In the genomic region with DNA sequence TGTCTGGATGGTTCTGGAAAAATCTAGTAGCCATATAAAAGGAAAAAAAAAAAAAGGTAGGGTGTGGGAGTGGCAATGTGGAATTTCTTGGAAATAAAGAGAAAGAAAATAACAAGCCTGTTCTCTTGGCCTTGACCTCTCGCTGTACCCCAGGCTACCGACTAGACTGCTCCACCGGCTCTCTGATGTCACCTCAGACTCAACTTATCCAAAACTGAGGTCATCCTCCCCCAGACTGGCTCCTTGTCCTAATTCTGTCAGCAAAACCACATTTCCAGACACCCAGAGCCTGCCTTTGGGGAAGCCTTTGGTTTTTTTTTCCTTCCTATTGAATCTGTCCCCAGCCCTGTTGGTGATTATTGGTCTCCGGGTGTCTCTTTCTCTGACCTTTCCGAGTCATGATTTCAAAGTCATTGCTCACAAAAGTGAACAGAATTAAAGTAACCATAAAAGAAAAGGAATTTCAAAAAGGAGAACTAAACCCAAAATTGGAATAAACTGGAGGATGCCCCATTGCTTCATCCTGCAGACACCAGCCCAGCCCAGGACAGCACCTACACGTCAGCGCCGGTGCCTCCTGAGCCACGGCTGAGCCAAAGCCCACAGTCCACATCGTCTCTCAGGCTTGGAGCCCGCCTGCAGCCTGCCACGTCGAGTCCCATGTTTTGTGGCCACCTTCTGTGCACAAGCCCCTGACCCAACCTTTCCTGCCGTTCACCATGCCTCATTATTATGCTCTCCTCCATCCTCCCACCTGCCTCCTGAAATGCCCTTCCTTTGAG, we compare ENCODE assay signal across 32 cellular contexts.
DNase-seq lines count a peak whose midpoint lies in the region; ATAC-seq and TF ChIP-seq lines count a peak whose summit lies in the region.
"Had no signal": no experiment of that assay in that cellular context is flagged by ENCODE, and none has a peak within 500 bp of the region (broad histone marks: within the 10 kb centered on the region; RNA-seq: fewer than 3 reads in every experiment).

No MANE protein-coding gene starts in this region.

- peaks cover 8% of the 10 kb centered on the region for H3K36me3 Mint-ChIP-seq in nephron progenitor cell (ENCODE audit: low read depth)
- no peaks in the 10 kb centered on the region for H3K36me3 Mint-ChIP-seq in activated T-cell treated with anti-CD3 and anti-CD28 coated beads, Interleukin-2, amount 50 U/mL, for 4 hours (ENCODE audit: insufficient read depth)
- H3K36me3 Mint-ChIP-seq in natural killer cell treated with Interleukin-12 subunit alpha and Interleukin-12 subunit beta and Interleukin-15 and Interleukin-18, amount 100 ng/mL, for 72 hours, result peaks cover 7% of the 10 kb centered on the region
- H3K36me3 Mint-ChIP-seq: activated naive CD4-positive, alpha-beta T cell treated with anti-CD3 and anti-CD28 coated beads, Interleukin-2, amount 10 ng/mL, durations not matched to agents 7 days and 5 days; brain; CD14-positive monocyte; neural progenitor cell had no signal

- intact Hi-C loops in Right ventricle myocardium inferior (cut with DNase I), result no loop called here
- intact Hi-C loops in cardiac septum (cut with DNase I), result loop anchor here (2.0 kb wide), 1 partner anchor 45 kb away; no protein-coding TSS in a partner anchor
- intact Hi-C loops in left ventricle myocardium superior (cut with micrococcal nuclease), result no loop called here
- intact Hi-C loops in upper lobe of right lung (cut with DNase I), result no loop called here

- peak overlapping the region; percentile 62 for H3K27ac Mint-ChIP-seq in nephron progenitor cell
- no peak overlapping the region for H3K27ac Mint-ChIP-seq in natural killer cell treated with Interleukin-12 subunit alpha and Interleukin-12 subunit beta and Interleukin-15 and Interleukin-18, amount 100 ng/mL, for 72 hours
- H3K27ac Mint-ChIP-seq: activated CD4-positive, alpha-beta memory T cell treated with anti-CD3 and anti-CD28 coated beads, Interleukin-2, amount 10 ng/mL, durations not matched to agents 7 days and 5 days; activated naive CD4-positive, alpha-beta T cell treated with anti-CD3 and anti-CD28 coated beads, Interleukin-2, amount 10 ng/mL, durations not matched to agents 7 days and 5 days; activated T-helper 1 cell treated with anti-CD3 and anti-CD28 coated beads, Interleukin-12 subunit alpha, Interleukin-12 subunit beta, Interleukin-2, Interleukin-4 antibody, amounts not matched to agents 30 ng/mL and 10 ng/mL and 1 ng/mL, durations not matched to agents 14 hours and 24 hours and 36 hours; CD14-positive monocyte; neural progenitor cell had no signal

- H3K4me1 ChIP-seq in upper lobe of right lung, result no peaks in the 10 kb centered on the region
- H3K4me1 ChIP-seq: neural progenitor cell, right lobe of liver, stomach had no signal

- ATAC-seq in Right ventricle myocardium inferior, result peak; percentile 60
- ATAC-seq in left ventricle myocardium superior, result peak; percentile 81
- no peak for ATAC-seq in upper lobe of right lung
- no peak for ATAC-seq in activated T-cell treated with anti-CD3 and anti-CD28 coated beads, Interleukin-2, amount 50 U/mL, for 4 hours
- ATAC-seq in HG03108 (IDR thresholded peaks at IDR 0.05; ENCODE audit: unreplicated experiment), result no peak
- ATAC-seq in natural killer cell treated with Interleukin-12 subunit alpha and Interleukin-12 subunit beta and Interleukin-15 and Interleukin-18, amount 100 ng/mL, for 72 hours, result no peak
- ATAC-seq: HCT116 had no signal

- no peaks in the 10 kb centered on the region for H3K36me3 ChIP-seq in upper lobe of right lung
- H3K36me3 ChIP-seq: neural progenitor cell, right lobe of liver, stomach had no signal

- no peak overlapping the region for H3K27ac ChIP-seq in upper lobe of right lung
- H3K27ac ChIP-seq: neural progenitor cell, stomach had no signal

- H3K4me3 Mint-ChIP-seq in nephron progenitor cell, result no peak overlapping the region
- no peak overlapping the region for H3K4me3 Mint-ChIP-seq in activated T-cell treated with anti-CD3 and anti-CD28 coated beads, Interleukin-2, amount 50 U/mL, for 4 hours
- H3K4me3 Mint-ChIP-seq in natural killer cell treated with Interleukin-12 subunit alpha and Interleukin-12 subunit beta and Interleukin-15 and Interleukin-18, amount 100 ng/mL, for 72 hours, result no peak overlapping the region
- H3K4me3 Mint-ChIP-seq: activated CD4-positive, alpha-beta memory T cell treated with anti-CD3 and anti-CD28 coated beads, Interleukin-2, amount 10 ng/mL, durations not matched to agents 7 days and 5 days; activated naive CD4-positive, alpha-beta T cell treated with anti-CD3 and anti-CD28 coated beads, Interleukin-2, amount 10 ng/mL, durations not matched to agents 7 days and 5 days; activated T-helper 1 cell treated with anti-CD3 and anti-CD28 coated beads, Interleukin-12 subunit alpha, Interleukin-12 subunit beta, Interleukin-2, Interleukin-4 antibody, amounts not matched to agents 30 ng/mL and 10 ng/mL and 1 ng/mL, durations not matched to agents 14 hours and 24 hours and 36 hours; CD14-positive monocyte; neural progenitor cell had no signal

- peaks cover 28% of the 10 kb centered on the region for H3K4me1 Mint-ChIP-seq in nephron progenitor cell
- no peaks in the 10 kb centered on the region for H3K4me1 Mint-ChIP-seq in activated T-cell treated with anti-CD3 and anti-CD28 coated beads, Interleukin-2, amount 50 U/mL, for 4 hours (ENCODE audit: low read depth)
- H3K4me1 Mint-ChIP-seq in natural killer cell treated with Interleukin-12 subunit alpha and Interleukin-12 subunit beta and Interleukin-15 and Interleukin-18, amount 100 ng/mL, for 72 hours (ENCODE audit: low read depth in 2 of 2), result no peaks in the 10 kb centered on the region
- H3K4me1 Mint-ChIP-seq: activated CD4-positive, alpha-beta memory T cell treated with anti-CD3 and anti-CD28 coated beads, Interleukin-2, amount 10 ng/mL, durations not matched to agents 7 days and 5 days; activated naive CD4-positive, alpha-beta T cell treated with anti-CD3 and anti-CD28 coated beads, Interleukin-2, amount 10 ng/mL, durations not matched to agents 7 days and 5 days; CD14-positive monocyte had no signal

- no peak overlapping the region for H3K4me3 ChIP-seq in upper lobe of right lung
- H3K4me3 ChIP-seq: neural progenitor cell, PC-9, right lobe of liver, stomach had no signal

- H3K27me3 Mint-ChIP-seq in nephron progenitor cell (ENCODE audit: low read depth, poor library complexity), result peaks cover 7% of the 10 kb centered on the region
- H3K27me3 Mint-ChIP-seq in activated T-cell treated with anti-CD3 and anti-CD28 coated beads, Interleukin-2, amount 50 U/mL, for 4 hours (ENCODE audit: low read depth), result peaks cover 31% of the 10 kb centered on the region
- H3K27me3 Mint-ChIP-seq in natural killer cell treated with Interleukin-12 subunit alpha and Interleukin-12 subunit beta and Interleukin-15 and Interleukin-18, amount 100 ng/mL, for 72 hours, result peaks cover 25 to 55% of the 10 kb centered on the region in 2 donors
- H3K27me3 Mint-ChIP-seq: brain had no signal

- H3K9me3 Mint-ChIP-seq in nephron progenitor cell, result peaks cover 29% of the 10 kb centered on the region
- H3K9me3 Mint-ChIP-seq in activated T-cell treated with anti-CD3 and anti-CD28 coated beads, Interleukin-2, amount 50 U/mL, for 4 hours, result peaks cover 4% of the 10 kb centered on the region
- no peaks in the 10 kb centered on the region for H3K9me3 Mint-ChIP-seq in natural killer cell treated with Interleukin-12 subunit alpha and Interleukin-12 subunit beta and Interleukin-15 and Interleukin-18, amount 100 ng/mL, for 72 hours
- H3K9me3 Mint-ChIP-seq: activated CD4-positive, alpha-beta memory T cell treated with anti-CD3 and anti-CD28 coated beads, Interleukin-2, amount 10 ng/mL, durations not matched to agents 7 days and 5 days; activated naive CD4-positive, alpha-beta T cell treated with anti-CD3 and anti-CD28 coated beads, Interleukin-2, amount 10 ng/mL, durations not matched to agents 7 days and 5 days had no signal

- DNase-seq in Right ventricle myocardium inferior (ENCODE audit: missing footprints) (no peak), cardiac septum (ENCODE audit: low spot score) (no peak), left ventricle myocardium superior (no peak), nephron progenitor cell (no peak), upper lobe of right lung (no peak)
- no peak for DNase-seq in activated T-cell treated with anti-CD3 and anti-CD28 coated beads, Interleukin-2, amount 50 U/mL, for 4 hours
- DNase-seq in natural killer cell treated with Interleukin-12 subunit alpha and Interleukin-12 subunit beta and Interleukin-15 and Interleukin-18, amount 100 ng/mL, for 72 hours (ENCODE audit: low spot score), result no peak
- DNase-seq: 8988T; activated CD4-positive, alpha-beta memory T cell treated with anti-CD3 and anti-CD28 coated beads, Interleukin-2, amount 10 ng/mL, durations not matched to agents 7 days and 5 days; activated CD4-positive, CD25-positive, alpha-beta regulatory T cell treated with anti-CD3 and anti-CD28 coated beads, Interleukin-2, amount 50 U/mL, for 72 hours; activated CD8-positive, alpha-beta memory T cell treated with anti-CD3 and anti-CD28 coated beads, Interleukin-2, amount 50 U/mL, for 4 hours; activated naive CD4-positive, alpha-beta T cell treated with anti-CD3 and anti-CD28 coated beads, Interleukin-2, amount 10 ng/mL, durations not matched to agents 7 days and 5 days; Caco-2; DMS79; effector CD4-positive, alpha-beta T cell; glutamatergic neuron; NCI-H146; NCI-H2107; NCI-H345; NCI-H69; PC-9; stimulated activated CD4-positive, alpha-beta T cell treated with anti-CD3 and anti-CD28 coated beads, Interleukin-12 subunit alpha, Interleukin-12 subunit beta, amount 100 ng/mL, for 4 hours; stimulated activated CD4-positive, alpha-beta T cell treated with anti-CD3 and anti-CD28 coated beads, Interleukin-2, amount 100 ng/mL, for 48 hours; stomach; T-helper 2 cell had no signal

- H3K27me3 ChIP-seq in upper lobe of right lung, result no peaks in the 10 kb centered on the region
- H3K27me3 ChIP-seq: neural progenitor cell, right lobe of liver, stomach had no signal

- TF ChIP-seq CTCF in nephron progenitor cell (IDR thresholded peaks at IDR 0.05) (no peak), upper lobe of right lung (IDR thresholded peaks at IDR 0.05) (no peak)

- peaks cover under 1% of the 10 kb centered on the region for H3K9me3 ChIP-seq in upper lobe of right lung
- H3K9me3 ChIP-seq: right lobe of liver, stomach had no signal

Comparison
In these comparisons a context has a peak if more than half of its experiments do, and no peak if none do; other contexts are left out.
1. ATAC-seq: peak in Right ventricle myocardium inferior (single experiment) and left ventricle myocardium superior (single experiment); none in upper lobe of right lung (single experiment), activated T-cell treated with anti-CD3 and anti-CD28 coated beads, Interleukin-2, amount 50 U/mL, for 4 hours (0 of 2), HG03108 (single experiment) and natural killer cell treated with Interleukin-12 subunit alpha and Interleukin-12 subunit beta and Interleukin-15 and Interleukin-18, amount 100 ng/mL, for 72 hours (0 of 2).